8 cellular contexts compared by ENCODE assay signal in genomic region chr6:54846857-54847721, GRCh38. TPM values are rescaled to one million over a fixed set of nuclear protein-coding genes. Genes with fewer than 3 reads are reported as not detected.
DNase-seq lines count a peak whose midpoint lies in the region; ATAC-seq and TF ChIP-seq lines count a peak whose summit lies in the region.

No MANE protein-coding gene starts in this region.

- ATAC-seq in HCT116: peak; percentile 66
- no peak for ATAC-seq in HG03196 (IDR thresholded peaks at IDR 0.05; ENCODE audit: unreplicated experiment)

- TF ChIP-seq POLR2A in HCT116 (IDR thresholded peaks at IDR 0.05; ENCODE audit: borderline replicate concordance, extremely low read depth, insufficient read depth, insufficient read length): no peak

- H4K20me1 ChIP-seq in HCT116 (ENCODE audit: insufficient read depth) (no peaks in the 10 kb centered on the region), hepatocyte (ENCODE audit: insufficient read depth, poor library complexity, severe bottlenecking) (no peaks in the 10 kb centered on the region)

- intact Hi-C loops in HCT116 (cut with micrococcal nuclease): loop anchor here (2.0 to 10.0 kb wide), 3 partner anchors 28 to 132 kb away; no protein-coding TSS in a partner anchor

- H3K4me3 ChIP-seq in HCT116 (replicated peaks in 1 of 2; ENCODE audit: low read depth in 1 of 2, low read length in 2 of 2) (peak overlapping the region; percentile 77 to 89), hepatocyte (peak overlapping the region; percentile 72), rectal smooth muscle tissue (ENCODE audit: low read length) (peak overlapping the region; percentile 61)

- DNase-seq in HCT116 (ENCODE audit: low read depth, low spot score) (no peak), amniotic epithelial cell (ENCODE audit: low read depth) (peak; percentile 19), hepatocyte (ENCODE audit: low spot score) (peak; percentile 68), Ammon's horn (ENCODE audit: low spot score) (no peak), amniotic stem cell (lab: John Stamatoyannopoulos, UW) (no peak), NOMO-1 treated with dmso at 0.1 percent for 144 hours (lab: John Stamatoyannopoulos, UW; ENCODE audit: unreplicated experiment) (no peak)

- H3K9me3 ChIP-seq in HCT116 (ENCODE audit: control insufficient read depth in 1 of 2, insufficient read depth in 1 of 2, low read depth in 1 of 2, low read length in 2 of 2) (no peaks in the 10 kb centered on the region), hepatocyte (ENCODE audit: low read depth) (no peaks in the 10 kb centered on the region)

- no peak for TF ChIP-seq RAD21 in HCT116 (IDR thresholded peaks at IDR 0.05; ENCODE audit: low read depth)

- CTCF ChIA-PET in HCT116 (lab: Charles Lee): no interaction called here

- H3K27me3 ChIP-seq in HCT116 (ENCODE audit: insufficient read depth, low read length) (no peaks in the 10 kb centered on the region), hepatocyte (no peaks in the 10 kb centered on the region), rectal smooth muscle tissue (ENCODE audit: control insufficient read depth, insufficient read depth, low read length) (no peaks in the 10 kb centered on the region)

- 6% methylated on average over 23 of the region's 36 CpGs for WGBS in hepatocyte (ENCODE audit: low lambda C conversion rate, missing lambda C conversion rate)

- TF ChIP-seq CTCF in HCT116 (IDR thresholded peaks at IDR 0.05 in 2 of 3, conservative IDR thresholded peaks at IDR 0.05 in 1 of 3; ENCODE audit: borderline replicate concordance in 1 of 3, insufficient read depth in 1 of 3, low read depth in 2 of 3, low read length in 2 of 3) (no peak), hepatocyte (IDR thresholded peaks at IDR 0.05; ENCODE audit: poor library complexity) (no peak)

- POLR2A ChIA-PET in HCT116 (lab: Charles Lee): no interaction called here

- no peaks in the 10 kb centered on the region for H3K9me2 ChIP-seq in HCT116 (ENCODE audit: insufficient read depth)
- H3K9me2 ChIP-seq in hepatocyte (replicated peaks; ENCODE audit: insufficient read depth): no peaks in the 10 kb centered on the region

- H3K36me3 ChIP-seq in HCT116 (ENCODE audit: control insufficient read depth in 1 of 2, insufficient read depth in 2 of 2, low read length in 2 of 2): no peaks in the 10 kb centered on the region
- no peaks in the 10 kb centered on the region for H3K36me3 ChIP-seq in hepatocyte (replicated peaks; ENCODE audit: insufficient read depth, low read depth)
- no peaks in the 10 kb centered on the region for H3K36me3 ChIP-seq in rectal smooth muscle tissue (ENCODE audit: control insufficient read depth, insufficient read depth, low read length)

- H3K4me1 ChIP-seq in HCT116 (ENCODE audit: control insufficient read depth in 1 of 2, insufficient read depth in 2 of 2, low read length in 2 of 2): peaks cover 6 to 29% of the 10 kb centered on the region in 2 experiments; a peak in 3 of 4 replicates
- H3K4me1 ChIP-seq in hepatocyte (ENCODE audit: insufficient read depth): no peaks in the 10 kb centered on the region
- H3K4me1 ChIP-seq in rectal smooth muscle tissue (ENCODE audit: control insufficient read depth, insufficient read depth, low read length): no peaks in the 10 kb centered on the region

- RAD21 ChIA-PET in HCT116 (lab: Charles Lee; ENCODE audit: low non-redundant PET in 1 of 2, low total read pairs in 2 of 2, uncharacterized antibody in 2 of 2, unreplicated experiment in 2 of 2): no interaction called here

- H3K27ac ChIP-seq in HCT116 (ENCODE audit: low read depth, low read length) (peak overlapping the region; percentile 79), hepatocyte (peak overlapping the region; percentile 90), rectal smooth muscle tissue (ENCODE audit: low read depth, low read length) (no peak overlapping the region)

- peak overlapping the region; percentile 98 for H2AFZ ChIP-seq in HCT116 (ENCODE audit: low read depth, low read length, poor library complexity, severe bottlenecking)
- H2AFZ ChIP-seq in hepatocyte: peak overlapping the region; percentile 82

- peak overlapping the region; percentile 98 for H3K4me2 ChIP-seq in HCT116 (ENCODE audit: low read length)
- H3K4me2 ChIP-seq in hepatocyte: peak overlapping the region; percentile 81

- H3K79me2 ChIP-seq in HCT116 (ENCODE audit: insufficient read depth, low read length): peaks cover 44% of the 10 kb centered on the region
- peaks cover 43% of the 10 kb centered on the region for H3K79me2 ChIP-seq in hepatocyte

- TSS peak; percentile 72 for BruUV-seq in HCT116 (replicated peaks; lab: Mats Ljungman, UMichigan)

- H3K9ac ChIP-seq in HCT116 (ENCODE audit: low read length) (peak overlapping the region; percentile 84), rectal smooth muscle tissue (ENCODE audit: low read length) (no peak overlapping the region)

TF ChIP-seq in HCT116, 20 proteins besides CTCF, POLR2A, EP300 and RAD21:
- peak; percentile 14; the same call in 1 of the 2 replicates for TF ChIP-seq MAX (IDR thresholded peaks at IDR 0.05)
- TF ChIP-seq EGR1 (IDR thresholded peaks at IDR 0.05; ENCODE audit: low read depth): no peak

RNA-seq across cellular contexts. Expression of gene FAM83B, which starts 0.5 kb away (rescaled TPM):
- 16.9 TPM for total RNA-seq in HCT116 (2021; ENCODE audit: unreplicated experiment)
- polyA plus RNA-seq in HCT116 (2012): 3.2 and 3.6 TPM in 2 replicates
- 29.1 and 29.2 TPM in 2 replicates for total RNA-seq in hepatocyte
- 5.5 and 5.6 TPM in 2 replicates for polyA plus RNA-seq in hepatocyte

Comparison
In these comparisons a context has a peak if more than half of its experiments do, and no peak if none do; other contexts are left out.
1. DNase-seq: peak in amniotic epithelial cell (single experiment) and hepatocyte (single experiment); none in HCT116 (single experiment), Ammon's horn (single experiment), amniotic stem cell (single experiment) and NOMO-1 treated with dmso at 0.1 percent for 144 hours (single experiment).
2. Peak in every context shown above with its lines, with median percentiles within 50 percentile points of each other: H3K4me3 ChIP-seq.